In the genomic region with DNA sequence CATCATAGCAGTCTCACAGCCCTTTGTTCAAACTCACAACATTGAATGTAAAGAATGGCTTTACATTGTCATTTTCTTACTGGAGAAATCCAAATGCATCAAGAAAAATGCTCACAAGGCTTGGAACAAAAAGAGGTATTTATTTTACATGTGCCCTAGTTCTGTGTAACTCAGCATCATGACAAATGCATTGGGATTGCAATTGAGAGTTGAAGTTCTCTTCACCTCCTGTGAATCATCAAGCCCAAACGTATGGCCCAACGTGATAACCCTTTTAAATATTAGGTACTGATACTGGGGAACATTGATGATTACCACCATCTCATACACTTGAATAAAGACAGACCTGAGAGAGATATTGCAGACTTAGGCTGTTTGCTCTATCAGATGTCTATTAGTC, we compare ENCODE assay signal across 22 cellular contexts.
A peak's percentile ranks its signal among the peaks of the same experiment; 100 is the strongest.
DNase-seq lines count a peak whose midpoint lies in the region; ATAC-seq, FAIRE-seq and TF ChIP-seq lines count a peak whose summit lies in the region.
"Had no signal": no experiment of that assay in that cellular context is flagged by ENCODE, and none has a peak within 500 bp of the region (broad histone marks: within the 10 kb centered on the region; RNA-seq: fewer than 3 reads in every experiment).

No MANE protein-coding gene starts in this region.

- H3K4me1 Mint-ChIP-seq in astrocyte (ENCODE audit: low read depth, unreplicated experiment) = peaks cover 1% of the 10 kb centered on the region
- peaks cover 12% of the 10 kb centered on the region for H3K4me1 Mint-ChIP-seq in neural crest cell
- H3K4me1 Mint-ChIP-seq in stimulated activated naive B cell treated with anti-CD40 and anti-IgM and Interleukin-4, amounts not matched to agents 10 μg/mL and 1 μg/mL and 100 μg/mL, for 72 hours = no peaks in the 10 kb centered on the region
- H3K4me1 Mint-ChIP-seq in stimulated activated effector memory CD8-positive, alpha-beta T cell treated with anti-CD3 and anti-CD28 coated beads, Interleukin-12 subunit alpha, Interleukin-12 subunit beta, amount 100 ng/mL, for 72 hours = no peaks in the 10 kb centered on the region
- H3K4me1 Mint-ChIP-seq: CD4-positive, alpha-beta memory T cell had no signal

- TF ChIP-seq CTCF in astrocyte (IDR thresholded peaks at IDR 0.05; ENCODE audit: insufficient read depth, low read depth, low read length) = no peak
- no peak for TF ChIP-seq CTCF in neural crest cell (conservative IDR thresholded peaks at IDR 0.05)

- H3K4me3 ChIP-seq in astrocyte (ENCODE audit: insufficient read depth, low read depth, low read length) = no peak overlapping the region
- H3K4me3 ChIP-seq: BLaER1 had no signal

- H2AFZ ChIP-seq in astrocyte (ENCODE audit: low read depth, low read length) = no peak overlapping the region

- no peaks in the 10 kb centered on the region for H3K36me3 Mint-ChIP-seq in astrocyte (ENCODE audit: low read depth, unreplicated experiment)
- no peaks in the 10 kb centered on the region for H3K36me3 Mint-ChIP-seq in neural crest cell (ENCODE audit: low read depth)
- no peaks in the 10 kb centered on the region for H3K36me3 Mint-ChIP-seq in stimulated activated naive B cell treated with anti-CD40 and anti-IgM and Interleukin-4, amounts not matched to agents 10 μg/mL and 1 μg/mL and 100 μg/mL, for 72 hours
- no peaks in the 10 kb centered on the region for H3K36me3 Mint-ChIP-seq in stimulated activated effector memory CD8-positive, alpha-beta T cell treated with anti-CD3 and anti-CD28 coated beads, Interleukin-12 subunit alpha, Interleukin-12 subunit beta, amount 100 ng/mL, for 72 hours
- H3K36me3 Mint-ChIP-seq: CD4-positive, alpha-beta memory T cell had no signal

- H3K4me3 Mint-ChIP-seq in astrocyte (ENCODE audit: unreplicated experiment) (no peak overlapping the region), neural crest cell (no peak overlapping the region)
- no peak overlapping the region for H3K4me3 Mint-ChIP-seq in stimulated activated naive B cell treated with anti-CD40 and anti-IgM and Interleukin-4, amounts not matched to agents 10 μg/mL and 1 μg/mL and 100 μg/mL, for 72 hours
- no peak overlapping the region for H3K4me3 Mint-ChIP-seq in stimulated activated effector memory CD8-positive, alpha-beta T cell treated with anti-CD3 and anti-CD28 coated beads, Interleukin-12 subunit alpha, Interleukin-12 subunit beta, amount 100 ng/mL, for 72 hours
- H3K4me3 Mint-ChIP-seq: CD4-positive, alpha-beta memory T cell had no signal

- no peak for ATAC-seq in stimulated activated naive B cell treated with anti-CD40 and anti-IgM and Interleukin-4, amounts not matched to agents 10 μg/mL and 1 μg/mL and 100 μg/mL, for 72 hours (replicated peaks)
- ATAC-seq in stimulated activated effector memory CD8-positive, alpha-beta T cell treated with anti-CD3 and anti-CD28 coated beads, Interleukin-12 subunit alpha, Interleukin-12 subunit beta, amount 100 ng/mL, for 72 hours = no peak
- ATAC-seq: Right ventricle myocardium inferior had no signal

- no peaks in the 10 kb centered on the region for H3K9me3 ChIP-seq in astrocyte (ENCODE audit: insufficient read depth, low read depth, low read length)
- H3K9me3 ChIP-seq: BLaER1 had no signal

- intact Hi-C loops in cardiac septum (cut with DNase I) = no loop called here

- no peak overlapping the region for H3K4me2 ChIP-seq in astrocyte (ENCODE audit: low read length)
- H3K4me2 ChIP-seq: BLaER1 had no signal

- no peaks in the 10 kb centered on the region for H4K20me1 ChIP-seq in astrocyte (ENCODE audit: insufficient read depth, low read length)
- H4K20me1 ChIP-seq: BLaER1 had no signal

- no peak overlapping the region for H3K9ac ChIP-seq in astrocyte (ENCODE audit: low read length)
- H3K9ac ChIP-seq: BLaER1 had no signal

- H3K9me3 Mint-ChIP-seq in astrocyte (ENCODE audit: unreplicated experiment) (no peaks in the 10 kb centered on the region), neural crest cell (peaks cover 7% of the 10 kb centered on the region)
- no peaks in the 10 kb centered on the region for H3K9me3 Mint-ChIP-seq in stimulated activated naive B cell treated with anti-CD40 and anti-IgM and Interleukin-4, amounts not matched to agents 10 μg/mL and 1 μg/mL and 100 μg/mL, for 72 hours
- peaks cover 3% of the 10 kb centered on the region for H3K9me3 Mint-ChIP-seq in stimulated activated effector memory CD8-positive, alpha-beta T cell treated with anti-CD3 and anti-CD28 coated beads, Interleukin-12 subunit alpha, Interleukin-12 subunit beta, amount 100 ng/mL, for 72 hours

- H3K27me3 Mint-ChIP-seq in astrocyte (ENCODE audit: low read depth, unreplicated experiment) (no peaks in the 10 kb centered on the region), neural crest cell (ENCODE audit: low read depth) (no peaks in the 10 kb centered on the region)
- peaks cover 0 to 4% of the 10 kb centered on the region in 2 donors for H3K27me3 Mint-ChIP-seq in stimulated activated naive B cell treated with anti-CD40 and anti-IgM and Interleukin-4, amounts not matched to agents 10 μg/mL and 1 μg/mL and 100 μg/mL, for 72 hours
- H3K27me3 Mint-ChIP-seq: CD4-positive, alpha-beta memory T cell had no signal

- no peaks in the 10 kb centered on the region for H3K79me2 ChIP-seq in astrocyte (ENCODE audit: insufficient read depth, low read length)

- no peaks in the 10 kb centered on the region for H3K27me3 ChIP-seq in astrocyte (ENCODE audit: insufficient read depth, low read length)
- H3K27me3 ChIP-seq: BLaER1 had no signal

- no peak for FAIRE-seq in astrocyte (lab: Jason Lieb, UNC)
- FAIRE-seq: GM12891, GM18507, RCC 7860 had no signal

- no peak overlapping the region for H3K27ac ChIP-seq in astrocyte (ENCODE audit: low read depth, low read length)
- H3K27ac ChIP-seq: BLaER1 had no signal

- DNase-seq in HCEC 1CT = peak; percentile 19
- DNase-seq in astrocyte (ENCODE audit: low read depth) = peak; percentile 13
- peak; percentile 21 for DNase-seq in fibroblast of peridontal ligament (ENCODE audit: extremely low read depth)
- DNase-seq in neural crest cell (ENCODE audit: low read depth, low spot score) = no peak
- no peak for DNase-seq in stimulated activated naive B cell treated with anti-CD40 and anti-IgM and Interleukin-4, amounts not matched to agents 10 μg/mL and 1 μg/mL and 100 μg/mL, for 72 hours
- DNase-seq in cardiac septum (ENCODE audit: low spot score) = no peak
- DNase-seq in kidney glomerular epithelial cell (lab: John Stamatoyannopoulos, UW) = no peak
- DNase-seq in stimulated activated effector memory CD8-positive, alpha-beta T cell treated with anti-CD3 and anti-CD28 coated beads, Interleukin-12 subunit alpha, Interleukin-12 subunit beta, amount 100 ng/mL, for 72 hours (ENCODE audit: low spot score in 2 of 2) = no peak
- DNase-seq: Calu3; CD4-positive, alpha-beta memory T cell; DMS53; EL; H7; NCI-H1436; NCI-H2029; NCI-H2171; NCI-H446 treated with DMSO at 0.1 percent for 48 hours had no signal

- no peaks in the 10 kb centered on the region for H3K4me1 ChIP-seq in astrocyte (ENCODE audit: insufficient read depth, low read length)
- H3K4me1 ChIP-seq: BLaER1 had no signal

- no peaks in the 10 kb centered on the region for H3K36me3 ChIP-seq in astrocyte (ENCODE audit: insufficient read depth, low read length)
- H3K36me3 ChIP-seq: BLaER1 had no signal

- H3K27ac Mint-ChIP-seq in astrocyte (ENCODE audit: unreplicated experiment) (no peak overlapping the region), neural crest cell (ENCODE audit: unreplicated experiment) (peak overlapping the region; percentile 75)
- H3K27ac Mint-ChIP-seq in stimulated activated naive B cell treated with anti-CD40 and anti-IgM and Interleukin-4, amounts not matched to agents 10 μg/mL and 1 μg/mL and 100 μg/mL, for 72 hours = no peak overlapping the region
- no peak overlapping the region for H3K27ac Mint-ChIP-seq in stimulated activated effector memory CD8-positive, alpha-beta T cell treated with anti-CD3 and anti-CD28 coated beads, Interleukin-12 subunit alpha, Interleukin-12 subunit beta, amount 100 ng/mL, for 72 hours
- H3K27ac Mint-ChIP-seq: CD4-positive, alpha-beta memory T cell had no signal

Comparison
In these comparisons a context has a peak if more than half of its experiments do, and no peak if none do; other contexts are left out.
1. DNase-seq: peak in HCEC 1CT (single experiment), astrocyte (single experiment) and fibroblast of peridontal ligament (single experiment); none in neural crest cell (single experiment), stimulated activated naive B cell treated with anti-CD40 and anti-IgM and Interleukin-4, amounts not matched to agents 10 μg/mL and 1 μg/mL and 100 μg/mL, for 72 hours (single experiment), cardiac septum (single experiment), kidney glomerular epithelial cell (single experiment) and stimulated activated effector memory CD8-positive, alpha-beta T cell treated with anti-CD3 and anti-CD28 coated beads, Interleukin-12 subunit alpha, Interleukin-12 subunit beta, amount 100 ng/mL, for 72 hours (0 of 2).